In genomic region chr4:168732714-168733113, GRCh38 we compare ENCODE assay signal across 29 cellular contexts.
"Had no signal": no experiment of that assay in that cellular context is flagged by ENCODE, and none has a peak within 500 bp of the region (broad histone marks: within the 10 kb centered on the region; RNA-seq: fewer than 3 reads in every experiment).

No MANE protein-coding gene starts in this region.

- H3K4me1 Mint-ChIP-seq: immature natural killer cell; memory B cell; naive thymus-derived CD4-positive, alpha-beta T cell had no signal

- H3K9me3 Mint-ChIP-seq: immature natural killer cell had no signal

- ATAC-seq: esophagus mucosa; gastroesophageal sphincter; heart right ventricle; left lobe of liver; mucosa of descending colon; naive thymus-derived CD4-positive, alpha-beta T cell; right cardiac atrium had no signal

- H3K27ac Mint-ChIP-seq: endodermal cell; immature natural killer cell; memory B cell; naive thymus-derived CD4-positive, alpha-beta T cell; stimulated activated naive CD8-positive, alpha-beta T cell treated with anti-CD3 and anti-CD28 coated beads, Interleukin-15, Interleukin-2, amounts not matched to agents 100 ng/mL and 50 ng/mL, for 24 hours had no signal

- H3K36me3 ChIP-seq: gastroesophageal sphincter, heart right ventricle, prostate gland, sigmoid colon, thoracic aorta, tibial nerve, upper lobe of left lung had no signal

- DNase-seq: effector CD8-positive, alpha-beta T cell; endodermal cell; foreskin fibroblast; heart right ventricle; hippocampal formation; immature natural killer cell; kidney; mucosa of descending colon; naive thymus-derived CD4-positive, alpha-beta T cell; nephron progenitor cell; nucleus accumbens; right cardiac atrium; sigmoid colon; stimulated activated CD4-positive, alpha-beta T cell treated with anti-CD3 and anti-CD28 coated beads, Interleukin-15, amount 100 ng/mL, for 24 hours; stimulated activated CD4-positive, alpha-beta T cell treated with anti-CD3 and anti-CD28 coated beads, Interleukin-2, amount 100 ng/mL, for 48 hours; stimulated activated naive B cell treated with anti-CD40 and anti-IgM and Interleukin-4, amounts not matched to agents 10 μg/mL and 1 μg/mL and 100 μg/mL, for 72 hours; upper lobe of left lung had no signal

- FAIRE-seq: kidney, urothelium cell line had no signal

- H3K27me3 ChIP-seq: gastroesophageal sphincter, heart right ventricle, sigmoid colon, tibial nerve, upper lobe of left lung had no signal

- H3K4me3 ChIP-seq: gastroesophageal sphincter, heart right ventricle, lung, mucosa of descending colon, prostate gland, sigmoid colon, skin epidermis, thoracic aorta, tibial nerve, upper lobe of left lung had no signal

- H3K9me3 ChIP-seq: gastroesophageal sphincter, mucosa of descending colon, prostate gland, sigmoid colon, thoracic aorta had no signal

- H3K36me3 Mint-ChIP-seq: memory B cell had no signal

- H3K4me3 Mint-ChIP-seq: endodermal cell; immature natural killer cell; memory B cell; naive thymus-derived CD4-positive, alpha-beta T cell; nephron progenitor cell; stimulated activated naive CD8-positive, alpha-beta T cell treated with anti-CD3 and anti-CD28 coated beads, Interleukin-15, Interleukin-2, amounts not matched to agents 100 ng/mL and 50 ng/mL, for 24 hours had no signal

- H3K27ac ChIP-seq: epithelial cell of prostate, gastroesophageal sphincter, heart right ventricle, prostate gland, sigmoid colon, skin epidermis, thoracic aorta, tibial nerve, upper lobe of left lung had no signal

- H3K4me1 ChIP-seq: prostate gland, upper lobe of left lung had no signal
